ENCODE assay signal across 1 cellular context in genomic region chr14:81400202-81400678, GRCh38.
TF ChIP-seq lines count a peak whose summit lies in the region.

Gene STON2, minus strand, starts transcription at chr14:81400324. Its CDS starts 1,942 bp downstream, at chr14:81398382.

TF ChIP-seq in HepG2, 621 proteins besides CTCF, POLR2A, EP300 and RAD21 (continued from another document):
- no peak for TF ChIP-seq ZMAT5 (CRISPR knock-in tag; IDR thresholded peaks at IDR 0.05; ENCODE audit: borderline replicate concordance, low read depth)
TF ChIP-seq in HepG2: peak in this region for 0.
